ENCODE assay signal across 16 cellular contexts in genomic region chr12:75852143-75852542, GRCh38.
DNase-seq lines count a peak whose midpoint lies in the region; ATAC-seq and TF ChIP-seq lines count a peak whose summit lies in the region.
"Had no signal": no experiment of that assay in that cellular context is flagged by ENCODE, and none has a peak within 500 bp of the region (broad histone marks: within the 10 kb centered on the region; RNA-seq: fewer than 3 reads in every experiment).

No MANE protein-coding gene starts in this region.

- TF ChIP-seq CTCF in epithelial cell of esophagus (IDR thresholded peaks at IDR 0.05; ENCODE audit: insufficient read depth, low read depth, low read length, missing control alignments) (no peak), thyroid gland (IDR thresholded peaks at IDR 0.05) (no peak), mucosa of descending colon (IDR thresholded peaks at IDR 0.05) (no peak)

- no peaks in the 10 kb centered on the region for H3K27me3 ChIP-seq in thyroid gland
- H3K27me3 ChIP-seq: vagina had no signal

- H3K27ac ChIP-seq in thyroid gland: peak overlapping the region; percentile 62 to 76 (median 76)
- H3K27ac ChIP-seq: vagina had no signal

- H3K4me3 ChIP-seq in epithelial cell of esophagus (ENCODE audit: low read length) (no peak overlapping the region), thyroid gland (replicated peaks in 1 of 3) (no peak overlapping the region), mucosa of descending colon (no peak overlapping the region)
- H3K4me3 ChIP-seq: vagina had no signal

- H3K36me3 ChIP-seq in thyroid gland (no peaks in the 10 kb centered on the region), mucosa of descending colon (ENCODE audit: low read depth) (no peaks in the 10 kb centered on the region)
- H3K36me3 ChIP-seq: vagina had no signal

- intact Hi-C loops in thyroid gland (cut with DNase I) (no loop called here), mucosa of descending colon (cut with DNase I, micrococcal nuclease) (no loop called here)

- 30 to 50% methylated on average over 3 of the region's 3 CpGs for WGBS in thyroid gland, 2 donors

- no peaks in the 10 kb centered on the region for H3K9me3 ChIP-seq in thyroid gland
- no peaks in the 10 kb centered on the region for H3K9me3 ChIP-seq in mucosa of descending colon
- H3K9me3 ChIP-seq: vagina had no signal

- ATAC-seq in mucosa of descending colon: no peak
- no peak for ATAC-seq in HG02588 (IDR thresholded peaks at IDR 0.05; ENCODE audit: unreplicated experiment)
- ATAC-seq: activated T-cell treated with anti-CD3 and anti-CD28 coated beads, Interleukin-2, amount 50 U/mL, for 4 hours; stimulated activated effector memory CD8-positive, alpha-beta T cell treated with anti-CD3 and anti-CD28 coated beads, Interleukin-12 subunit alpha, Interleukin-12 subunit beta, amount 100 ng/mL, for 72 hours had no signal

- H3K4me1 ChIP-seq in thyroid gland (peaks cover 32 to 45% of the 10 kb centered on the region in 2 donors), mucosa of descending colon (ENCODE audit: low read depth) (no peaks in the 10 kb centered on the region)

- no peak for TF ChIP-seq POLR2A in thyroid gland (IDR thresholded peaks at IDR 0.05)

- peak; percentile 53 for DNase-seq in NCI-H510A treated with DMSO at 0.1 percent for 48 hours (lab: John Stamatoyannopoulos, UW)
- no peak for DNase-seq in NCI-H510A (lab: John Stamatoyannopoulos, UW)
- DNase-seq in NCI-H226: peak; percentile 36
- peak; percentile 88 for DNase-seq in epithelial cell of esophagus (ENCODE audit: low read depth)
- DNase-seq in thyroid gland: peak; percentile 54 to 58
- no peak for DNase-seq in mucosa of descending colon
- no peak for DNase-seq in activated T-cell treated with anti-CD3 and anti-CD28 coated beads, Interleukin-2, amount 50 U/mL, for 1 hour
- DNase-seq: activated CD4-positive, alpha-beta T cell treated with anti-CD3 and anti-CD28 coated beads for 1 hour; activated T-cell treated with anti-CD3 and anti-CD28 coated beads, Interleukin-2, amount 50 U/mL, for 4 hours; amniotic stem cell; kidney; NCI-H1048; stimulated activated CD4-positive, alpha-beta T cell treated with anti-CD3 and anti-CD28 coated beads, Interleukin-4, amount 100 ng/mL, for 1 hour had no signal

Comparison
In these comparisons a context has a peak if more than half of its experiments do, and no peak if none do; other contexts are left out.
1. DNase-seq: peak in NCI-H510A treated with DMSO at 0.1 percent for 48 hours (single experiment), NCI-H226 (single experiment), epithelial cell of esophagus (single experiment) and thyroid gland (2 of 2); none in NCI-H510A (single experiment), mucosa of descending colon (0 of 3) and activated T-cell treated with anti-CD3 and anti-CD28 coated beads, Interleukin-2, amount 50 U/mL, for 1 hour (single experiment).